8 cellular contexts compared by ENCODE assay signal in genomic region chr17:1560582-1561170, GRCh38. TPM values are rescaled to one million over a fixed set of nuclear protein-coding genes. Genes with fewer than 3 reads are reported as not detected.
DNase-seq lines count a peak whose midpoint lies in the region; ATAC-seq and TF ChIP-seq lines count a peak whose summit lies in the region.

No MANE protein-coding gene starts in this region.

- no peak overlapping the region for H2AFZ ChIP-seq in GM23248
- no peak overlapping the region for H2AFZ ChIP-seq in fibroblast of lung (ENCODE audit: low read length)

- peak overlapping the region; percentile 89; the same call in 1 of the 2 replicates for H3K9ac ChIP-seq in GM23248
- H3K9ac ChIP-seq in fibroblast of lung (ENCODE audit: insufficient read depth, low read length) = no peak overlapping the region

- H3K4me2 ChIP-seq in GM23248 (ENCODE audit: unreplicated experiment) (peak overlapping the region; percentile 80), fibroblast of lung (ENCODE audit: extremely low read depth, insufficient read depth, low read length) (peak overlapping the region; percentile 94)

- H3K27me3 ChIP-seq in GM23248 (replicated peaks; ENCODE audit: insufficient read depth) (no peaks in the 10 kb centered on the region), fibroblast of lung (ENCODE audit: control insufficient read depth, insufficient read depth, low read length) (no peaks in the 10 kb centered on the region), H7 (ENCODE audit: control insufficient read depth, insufficient read depth, low read length) (no peaks in the 10 kb centered on the region)

- ATAC-seq in T-helper 17 cell = no peak
- no peak for ATAC-seq in HG03342 (IDR thresholded peaks at IDR 0.05; ENCODE audit: unreplicated experiment)

- H3K36me3 Mint-ChIP-seq in T-helper 17 cell (ENCODE audit: low read depth) = no peaks in the 10 kb centered on the region

- DNase-seq in GM23248 = no peak
- DNase-seq in T-helper 17 cell = no peak
- no peak for DNase-seq in fibroblast of lung (ENCODE audit: low read depth in 2 of 2)
- no peak for DNase-seq in retinal pigment epithelial cell (ENCODE audit: low read depth)
- DNase-seq in NCI-H2227 (lab: John Stamatoyannopoulos, UW; ENCODE audit: unreplicated experiment) = no peak
- DNase-seq in H7 = no peak
- no peak for DNase-seq in RKO (ENCODE audit: low spot score)

- in situ Hi-C loops in GM23248 (cut with MboI) = no loop called here

- H3K4me3 Mint-ChIP-seq in T-helper 17 cell = peak overlapping the region; percentile 87

- H3K4me3 ChIP-seq in GM23248 (peak overlapping the region; percentile 82), fibroblast of lung (replicated peaks in 1 of 4; ENCODE audit: control extremely low read depth in 1 of 4, insufficient read depth in 1 of 4, low read depth in 3 of 4, low read length in 4 of 4) (peak overlapping the region in 2 of 4 experiments; percentile 75 to 76), retinal pigment epithelial cell (ENCODE audit: low read length) (peak overlapping the region; percentile 79), H7 (ENCODE audit: insufficient read depth, low read depth, low read length) (no peak overlapping the region)

- H3K27me3 Mint-ChIP-seq in T-helper 17 cell = no peaks in the 10 kb centered on the region

- no peaks in the 10 kb centered on the region for H3K9me3 ChIP-seq in GM23248 (ENCODE audit: low read depth)
- H3K9me3 ChIP-seq in T-helper 17 cell (ENCODE audit: control insufficient read depth, low read length, poor library complexity, severe bottlenecking) = no peaks in the 10 kb centered on the region
- H3K9me3 ChIP-seq in fibroblast of lung (ENCODE audit: control insufficient read depth, insufficient read depth, low read depth, low read length) = no peaks in the 10 kb centered on the region

- 74 to 86% methylated on average over 7 of the region's 7 CpGs for WGBS in GM23248 (ENCODE audit: low coverage in 1 of 2, low lambda C conversion rate in 2 of 2, missing lambda C conversion rate in 2 of 2), 2 experiments

- H3K9me2 ChIP-seq in GM23248 (ENCODE audit: insufficient read depth) = no peaks in the 10 kb centered on the region

- H3K4me1 ChIP-seq in GM23248 (ENCODE audit: insufficient read depth) (peaks cover 29% of the 10 kb centered on the region), fibroblast of lung (ENCODE audit: control insufficient read depth, extremely low read depth, insufficient read depth, low read length) (no peaks in the 10 kb centered on the region)

- H3K79me2 ChIP-seq in GM23248 (ENCODE audit: insufficient read depth) = peaks cover 57% of the 10 kb centered on the region
- peaks cover 43% of the 10 kb centered on the region for H3K79me2 ChIP-seq in fibroblast of lung (ENCODE audit: control insufficient read depth, insufficient read depth, low read length)

- peaks cover 15% of the 10 kb centered on the region for H3F3A ChIP-seq in GM23248 (ENCODE audit: insufficient read depth)

- H3K27ac ChIP-seq in GM23248 = no peak overlapping the region
- H3K27ac ChIP-seq in fibroblast of lung (ENCODE audit: insufficient read depth, low read length) = no peak overlapping the region

- H3K4me1 Mint-ChIP-seq in T-helper 17 cell = peaks cover 31% of the 10 kb centered on the region

- H4K20me1 ChIP-seq in GM23248 (ENCODE audit: insufficient read depth) = peaks cover 6% of the 10 kb centered on the region; the same call in 1 of the 2 replicates
- no peaks in the 10 kb centered on the region for H4K20me1 ChIP-seq in fibroblast of lung (ENCODE audit: control insufficient read depth, extremely low read depth, insufficient read depth, low read length)

- peak overlapping the region; percentile 90 for H3K27ac Mint-ChIP-seq in T-helper 17 cell

- H3K36me3 ChIP-seq in GM23248 (ENCODE audit: low read depth) = no peaks in the 10 kb centered on the region
- peaks cover 3% of the 10 kb centered on the region for H3K36me3 ChIP-seq in fibroblast of lung (ENCODE audit: control insufficient read depth, insufficient read depth, low read length)
- H3K36me3 ChIP-seq in H7 (replicated peaks; ENCODE audit: control insufficient read depth, insufficient read depth, low read length) = peaks cover 4% of the 10 kb centered on the region

- TF ChIP-seq CTCF in fibroblast of lung (conservative IDR thresholded peaks at IDR 0.05 in 1 of 2, IDR thresholded peaks at IDR 0.05 in 1 of 2; ENCODE audit: low read depth in 1 of 2, low read length in 2 of 2) = no peak
- TF ChIP-seq CTCF in retinal pigment epithelial cell (conservative IDR thresholded peaks at IDR 0.05; ENCODE audit: low read depth, low read length) = no peak

RNA-seq across cellular contexts. Expression of gene PITPNA, which starts 1.9 kb away (rescaled TPM):
- 19.1 and 34.3 TPM in 2 replicates for total RNA-seq in GM23248 (2014; rRNA removed; shearing (Covaris generic))
- polyA plus RNA-seq in GM23248 (2016; fragmentation: Nextera tagmentation; extraction: Ambion mirVana) (31.6 and 34.6 TPM in 2 replicates), fibroblast of lung (58.3 and 63.6 TPM in 2 replicates)
- total RNA-seq in T-helper 17 cell (10 to 100 TPM; 41.6 to 48.0 TPM), fibroblast of lung (10.8 and 12.6 TPM in 2 replicates)
- polyA plus RNA-seq in fibroblast of lung (2012) = 56.0 and 56.6 TPM in 2 replicates
- 65.7 and 67.9 TPM in 2 replicates for polyA minus RNA-seq in fibroblast of lung (ENCODE audit: low replicate concordance)
- total RNA-seq in H7 (2014; rRNA removed; shearing (Covaris generic)) = 22.5 and 23.1 TPM in 2 replicates

RNA-seq across cellular contexts. Expression of gene INPP5K, which starts 44.3 kb away (rescaled TPM):
- total RNA-seq in GM23248 (2014; rRNA removed; shearing (Covaris generic)) = 42.3 and 57.8 TPM in 2 replicates
- polyA plus RNA-seq in GM23248 (2016; fragmentation: Nextera tagmentation; extraction: Ambion mirVana) = 36.1 and 37.5 TPM in 2 replicates
- 100 to 1,000 TPM; 172 to 189 TPM for total RNA-seq in T-helper 17 cell
- 32.1 and 34.5 TPM in 2 replicates for total RNA-seq in fibroblast of lung
- 18.6 and 21.0 TPM in 2 replicates for polyA plus RNA-seq in fibroblast of lung
- polyA plus RNA-seq in fibroblast of lung (2012) = 19.6 and 21.9 TPM in 2 replicates
- 51.3 and 54.5 TPM in 2 replicates for polyA minus RNA-seq in fibroblast of lung (ENCODE audit: low replicate concordance)
- 17.6 and 20.7 TPM in 2 replicates for total RNA-seq in H7 (2014; rRNA removed; shearing (Covaris generic))
